In the genomic region with DNA sequence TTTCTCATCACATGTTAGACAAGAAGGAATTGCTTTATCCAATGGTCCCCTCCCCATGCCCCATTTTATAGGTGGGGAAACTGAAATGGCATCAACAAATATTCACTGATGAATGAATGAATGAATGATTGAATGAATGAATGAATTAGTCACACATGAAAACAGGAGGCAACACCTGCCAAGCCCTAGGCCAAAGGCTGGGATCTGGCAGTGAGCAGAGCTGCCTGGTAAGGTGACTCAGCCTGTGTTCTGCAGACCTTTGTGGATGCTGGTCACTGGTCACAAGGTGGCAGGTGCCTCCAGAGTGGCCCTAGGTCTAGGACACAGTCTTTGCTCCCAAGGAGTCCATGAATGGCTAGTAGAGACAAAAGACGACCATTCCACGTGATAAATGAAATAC, we compare ENCODE assay signal across 25 cellular contexts.
A peak's percentile ranks its signal among the peaks of the same experiment; 100 is the strongest.
DNase-seq lines count a peak whose midpoint lies in the region; ATAC-seq, FAIRE-seq and TF ChIP-seq lines count a peak whose summit lies in the region.
"Had no signal": no experiment of that assay in that cellular context is flagged by ENCODE, and none has a peak within 500 bp of the region (broad histone marks: within the 10 kb centered on the region; RNA-seq: fewer than 3 reads in every experiment).

No MANE protein-coding gene starts in this region.

- H3F3A ChIP-seq in SK-N-SH (replicated peaks; ENCODE audit: insufficient read depth): no peaks in the 10 kb centered on the region

- H3K4me3 ChIP-seq in HepG2 (replicated peaks in 1 of 3; ENCODE audit: insufficient read depth in 1 of 3, low read depth in 2 of 3, low read length in 3 of 3) (no peak overlapping the region), right lobe of liver (no peak overlapping the region), SK-N-SH (ENCODE audit: low read depth in 2 of 2, low read length in 1 of 2) (no peak overlapping the region)
- H3K4me3 ChIP-seq: A549; BLaER1 treated with 17β-estradiol and CSF1 and Interleukin-3, amounts not matched to agents 10 nM and 100 nM; HAP-1 had no signal

- no peaks in the 10 kb centered on the region for H3K9me2 ChIP-seq in SK-N-SH

- H3K79me2 ChIP-seq in HepG2 (ENCODE audit: insufficient read depth, low read length) (no peaks in the 10 kb centered on the region), SK-N-SH (ENCODE audit: insufficient read depth) (no peaks in the 10 kb centered on the region)

- H4K20me1 ChIP-seq in HepG2 (ENCODE audit: insufficient read depth, low read length): no peaks in the 10 kb centered on the region
- H4K20me1 ChIP-seq in SK-N-SH (ENCODE audit: insufficient read depth): no peaks in the 10 kb centered on the region
- H4K20me1 ChIP-seq: BLaER1 treated with 17β-estradiol and CSF1 and Interleukin-3, amounts not matched to agents 10 nM and 100 nM had no signal

- CTCF ChIA-PET in HepG2 (lab: Yijun Ruan, JAX; ENCODE audit: low intra/inter-chr PET ratio, low total read pairs): no interaction called here
- CTCF ChIA-PET in SK-N-SH (lab: Yijun Ruan, JAX): no interaction called here

- FAIRE-seq in HepG2 (lab: Jason Lieb, UNC): no peak
- FAIRE-seq: A549, GM12891, GM18507, H54 had no signal

- no peak for ATAC-seq in HepG2
- no peak for ATAC-seq in right lobe of liver
- ATAC-seq in esophagus mucosa: no peak
- ATAC-seq: A549 had no signal

- no peak for TF ChIP-seq POLR2A in HepG2 (IDR thresholded peaks at IDR 0.05; ENCODE audit: insufficient read depth in 1 of 2, low read depth in 2 of 2, low read length in 2 of 2)
- no peak for TF ChIP-seq POLR2A in right lobe of liver (IDR thresholded peaks at IDR 0.05)

- H3K4me2 ChIP-seq in HepG2 (ENCODE audit: low read depth, low read length): no peak overlapping the region
- no peak overlapping the region for H3K4me2 ChIP-seq in SK-N-SH
- H3K4me2 ChIP-seq: A549; BLaER1 treated with 17β-estradiol and CSF1 and Interleukin-3, amounts not matched to agents 10 nM and 100 nM had no signal

- H3K27ac ChIP-seq in HepG2 (ENCODE audit: extremely low read length, insufficient read depth, low read length) (no peak overlapping the region), right lobe of liver (no peak overlapping the region), SK-N-SH (ENCODE audit: low read depth in 2 of 2, low read length in 1 of 2) (no peak overlapping the region)
- H3K27ac ChIP-seq: A549; BLaER1 treated with 17β-estradiol and CSF1 and Interleukin-3, amounts not matched to agents 10 nM and 100 nM had no signal

- no peak for DNase-seq in HepG2 (ENCODE audit: low spot score)
- no peak for DNase-seq in right lobe of liver
- DNase-seq in kidney tubule cell (ENCODE audit: low spot score): peak; percentile 23
- peak; percentile 6 for DNase-seq in renal cortical epithelial cell (ENCODE audit: low read depth)
- DNase-seq in SK-N-SH: no peak
- DNase-seq in iPS-NIHi7 (ENCODE audit: extremely low spot score): no peak
- DNase-seq: 8988T; ACHN; AML-193; BE2C; Calu3; CD4-positive, alpha-beta T cell; COR-L47; DMS79; EL; GDM1; GOT3; HFFc6 had no signal

- H3K9ac ChIP-seq in HepG2 (ENCODE audit: insufficient read depth, low read depth, low read length): no peak overlapping the region
- H3K9ac ChIP-seq in SK-N-SH: no peak overlapping the region
- H3K9ac ChIP-seq: BLaER1 treated with 17β-estradiol and CSF1 and Interleukin-3, amounts not matched to agents 10 nM and 100 nM had no signal

- in situ Hi-C loops in HepG2 (cut with HindIII; ENCODE audit: extremely low pct_ligation_motif_present, low pct_unique_long_range_greater_than_20kb): no loop called here

- no peak overlapping the region for H2AFZ ChIP-seq in HepG2 (ENCODE audit: low read length)
- H2AFZ ChIP-seq in SK-N-SH (ENCODE audit: low read depth): no peak overlapping the region

- BruUV-seq in HepG2 (replicated peaks; lab: Mats Ljungman, UMichigan): no TSS peak

- H3K4me1 ChIP-seq in HepG2 (ENCODE audit: insufficient read depth, low read length) (peaks cover 48% of the 10 kb centered on the region), right lobe of liver (no peaks in the 10 kb centered on the region), SK-N-SH (ENCODE audit: control insufficient read depth in 1 of 2, insufficient read depth in 2 of 2, low read depth in 1 of 2, low read length in 1 of 2) (no peaks in the 10 kb centered on the region)
- H3K4me1 ChIP-seq: BE2C, HAP-1 had no signal

- POLR2A ChIA-PET in HepG2 (lab: Yijun Ruan, JAX): no interaction called here
- POLR2A ChIA-PET in SK-N-SH (lab: Yijun Ruan, JAX): no interaction called here

- TF ChIP-seq CTCF in HepG2 (CRISPR knock-in tag; IDR thresholded peaks at IDR 0.05) (0 out of 2 replicates have a peak, but pooled peaks have one; percentile 23), right lobe of liver (IDR thresholded peaks at IDR 0.05) (no peak), SK-N-SH (IDR thresholded peaks at IDR 0.05) (no peak)

- intact Hi-C loops in HepG2 (cut with micrococcal nuclease; ENCODE audit: unreplicated experiment) (no loop called here), right lobe of liver (cut with DNase I) (no loop called here)

- TF ChIP-seq RAD21 in HepG2 (CRISPR knock-in tag; IDR thresholded peaks at IDR 0.05) (no peak), SK-N-SH (IDR thresholded peaks at IDR 0.05; ENCODE audit: low read length) (no peak)

- WGBS in HepG2 (ENCODE audit: low lambda C conversion rate): 51% methylated on average over 2 of the region's 2 CpGs
- WGBS in right lobe of liver (ENCODE audit: insufficient coverage, low coverage, low lambda C conversion rate, missing lambda C conversion rate): 88% methylated on average over 2 of the region's 2 CpGs
- 82% methylated on average over 2 of the region's 2 CpGs for WGBS in SK-N-SH (ENCODE audit: low lambda C conversion rate)

- TF ChIP-seq EP300 in HepG2 (IDR thresholded peaks at IDR 0.05; ENCODE audit: low read depth in 2 of 2, low read length in 2 of 2): no peak
- TF ChIP-seq EP300 in HepG2 (CRISPR knock-in tag; IDR thresholded peaks at IDR 0.05; ENCODE audit: borderline replicate concordance): no peak
- TF ChIP-seq EP300 in SK-N-SH (IDR thresholded peaks at IDR 0.05; ENCODE audit: borderline replicate concordance in 1 of 2, low read depth in 1 of 2, low read length in 1 of 2): no peak

- H3K9me3 ChIP-seq in HepG2 (ENCODE audit: low read length) (no peaks in the 10 kb centered on the region), right lobe of liver (no peaks in the 10 kb centered on the region), SK-N-SH (no peaks in the 10 kb centered on the region)
- H3K9me3 ChIP-seq: A549; BE2C; BLaER1 treated with 17β-estradiol and CSF1 and Interleukin-3, amounts not matched to agents 10 nM and 100 nM; HAP-1 had no signal

- H3K27me3 ChIP-seq in HepG2 (ENCODE audit: control insufficient read depth in 1 of 2, insufficient read depth in 2 of 2, low read length in 2 of 2): no peaks in the 10 kb centered on the region
- no peaks in the 10 kb centered on the region for H3K27me3 ChIP-seq in right lobe of liver
- no peaks in the 10 kb centered on the region; the same call in 1 of the 2 replicates for H3K27me3 ChIP-seq in SK-N-SH (ENCODE audit: insufficient read depth)
- H3K27me3 ChIP-seq: BE2C; BLaER1 treated with 17β-estradiol and CSF1 and Interleukin-3, amounts not matched to agents 10 nM and 100 nM had no signal

- H3K36me3 ChIP-seq in HepG2 (replicated peaks in 1 of 2; ENCODE audit: control insufficient read depth in 1 of 2, insufficient read depth in 2 of 2, low read length in 2 of 2): no peaks in the 10 kb centered on the region
- H3K36me3 ChIP-seq in right lobe of liver: no peaks in the 10 kb centered on the region
- H3K36me3 ChIP-seq in SK-N-SH (replicated peaks in 1 of 2; ENCODE audit: control insufficient read depth in 1 of 2, insufficient read depth in 2 of 2, low read length in 1 of 2): no peaks in the 10 kb centered on the region
- H3K36me3 ChIP-seq: BE2C; BLaER1 treated with 17β-estradiol and CSF1 and Interleukin-3, amounts not matched to agents 10 nM and 100 nM; HAP-1 had no signal

TF ChIP-seq in HepG2, 621 proteins besides CTCF, POLR2A, EP300 and RAD21 (continues in another document):
- TF ChIP-seq FIP1L1 (IDR thresholded peaks at IDR 0.05; ENCODE audit: borderline replicate concordance, insufficient read depth, low read depth, low read length) (no peak), TBP (CRISPR knock-in tag; IDR thresholded peaks at IDR 0.05) (no peak)
- TF ChIP-seq, protein P1, sequence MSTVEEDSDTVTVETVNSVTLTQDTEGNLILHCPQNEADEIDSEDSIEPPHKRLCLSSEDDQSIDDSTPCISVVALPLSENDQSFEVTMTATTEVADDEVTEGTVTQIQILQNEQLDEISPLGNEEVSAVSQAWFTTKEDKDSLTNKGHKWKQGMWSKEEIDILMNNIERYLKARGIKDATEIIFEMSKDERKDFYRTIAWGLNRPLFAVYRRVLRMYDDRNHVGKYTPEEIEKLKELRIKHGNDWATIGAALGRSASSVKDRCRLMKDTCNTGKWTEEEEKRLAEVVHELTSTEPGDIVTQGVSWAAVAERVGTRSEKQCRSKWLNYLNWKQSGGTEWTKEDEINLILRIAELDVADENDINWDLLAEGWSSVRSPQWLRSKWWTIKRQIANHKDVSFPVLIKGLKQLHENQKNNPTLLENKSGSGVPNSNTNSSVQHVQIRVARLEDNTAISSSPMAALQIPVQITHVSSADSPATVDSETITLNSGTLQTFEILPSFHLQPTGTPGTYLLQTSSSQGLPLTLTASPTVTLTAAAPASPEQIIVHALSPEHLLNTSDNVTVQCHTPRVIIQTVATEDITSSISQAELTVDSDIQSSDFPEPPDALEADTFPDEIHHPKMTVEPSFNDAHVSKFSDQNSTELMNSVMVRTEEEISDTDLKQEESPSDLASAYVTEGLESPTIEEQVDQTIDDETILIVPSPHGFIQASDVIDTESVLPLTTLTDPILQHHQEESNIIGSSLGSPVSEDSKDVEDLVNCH (CRISPR knock-in tag; IDR thresholded peaks at IDR 0.05): no peak

TF ChIP-seq in SK-N-SH, 30 proteins besides CTCF, POLR2A, EP300 and RAD21:
- TF ChIP-seq ELF1 (IDR thresholded peaks at IDR 0.05): no peak
- TF ChIP-seq FOSL2 (IDR thresholded peaks at IDR 0.05; ENCODE audit: borderline replicate concordance, low read depth): no peak
- TF ChIP-seq, protein P2, sequence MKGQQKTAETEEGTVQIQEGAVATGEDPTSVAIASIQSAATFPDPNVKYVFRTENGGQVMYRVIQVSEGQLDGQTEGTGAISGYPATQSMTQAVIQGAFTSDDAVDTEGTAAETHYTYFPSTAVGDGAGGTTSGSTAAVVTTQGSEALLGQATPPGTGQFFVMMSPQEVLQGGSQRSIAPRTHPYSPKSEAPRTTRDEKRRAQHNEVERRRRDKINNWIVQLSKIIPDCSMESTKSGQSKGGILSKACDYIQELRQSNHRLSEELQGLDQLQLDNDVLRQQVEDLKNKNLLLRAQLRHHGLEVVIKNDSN (IDR thresholded peaks at IDR 0.05; ENCODE audit: borderline replicate concordance, low read depth): no peak
- no peak for TF ChIP-seq RXRA (IDR thresholded peaks at IDR 0.05; ENCODE audit: borderline replicate concordance, low read depth)
- TF ChIP-seq RFX5 (IDR thresholded peaks at IDR 0.05; ENCODE audit: low read length): no peak
- no peak for TF ChIP-seq TCF12 (IDR thresholded peaks at IDR 0.05)
- no peak for TF ChIP-seq MEF2A (IDR thresholded peaks at IDR 0.05; ENCODE audit: borderline replicate concordance, low read depth)
- TF ChIP-seq NFIC (IDR thresholded peaks at IDR 0.05; ENCODE audit: borderline replicate concordance): no peak

Comparison
In these comparisons a context has a peak if more than half of its experiments do, and no peak if none do; other contexts are left out.
1. DNase-seq: peak in kidney tubule cell (single experiment) and renal cortical epithelial cell (single experiment); none in HepG2 (single experiment), right lobe of liver (0 of 3), SK-N-SH (single experiment) and iPS-NIHi7 (single experiment).